In the genomic region with DNA sequence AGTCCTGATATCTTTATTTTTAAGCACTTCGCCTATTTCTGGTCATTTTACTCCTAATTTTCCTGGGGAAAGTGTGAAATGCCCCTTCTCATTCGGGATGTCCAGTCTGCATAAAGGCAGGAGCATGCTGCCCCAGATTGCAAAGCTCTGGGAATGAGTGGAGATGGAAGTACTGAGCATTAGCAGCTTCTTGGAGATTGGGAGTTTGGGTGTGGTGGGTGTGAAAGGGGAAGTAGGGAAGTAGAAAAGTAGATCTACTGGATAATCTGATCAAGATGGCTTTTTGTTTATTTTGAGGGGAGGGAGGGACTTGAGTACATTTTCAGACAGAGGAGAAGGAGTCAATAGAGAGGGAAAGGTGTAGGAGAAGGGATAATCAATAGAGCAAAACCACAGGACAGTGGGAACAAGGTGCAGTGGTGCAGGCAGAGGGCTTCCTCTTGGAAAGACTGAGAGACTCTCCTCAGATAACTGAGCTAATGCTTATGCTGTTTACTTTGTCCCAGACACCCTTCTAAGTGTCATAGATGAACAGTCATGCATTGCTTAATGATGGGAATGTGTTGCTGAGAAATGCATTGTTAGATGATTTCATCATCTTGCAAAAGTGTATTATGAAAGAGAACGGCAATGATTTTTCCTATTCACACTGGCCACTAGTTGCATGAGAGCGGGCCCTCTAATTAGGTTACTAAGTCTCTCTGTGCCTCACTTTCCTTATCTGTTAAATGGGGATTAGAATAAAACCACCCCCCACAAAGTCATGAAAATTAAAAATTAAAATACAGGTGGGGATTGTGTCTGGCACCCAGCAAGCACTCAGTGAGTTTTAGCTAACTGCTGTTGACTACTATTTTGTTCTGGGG, we compare ENCODE assay signal across 11 cellular contexts. TPM values are rescaled to one million over a fixed set of nuclear protein-coding genes. Genes with fewer than 3 reads are reported as not detected.
DNase-seq lines count a peak whose midpoint lies in the region; ATAC-seq and TF ChIP-seq lines count a peak whose summit lies in the region.
"Had no signal": no experiment of that assay in that cellular context is flagged by ENCODE, and none has a peak within 500 bp of the region (broad histone marks: within the 10 kb centered on the region; RNA-seq: fewer than 3 reads in every experiment).

No MANE protein-coding gene starts in this region.

- H3K27me3 Mint-ChIP-seq in activated CD8-positive, alpha-beta T cell treated with anti-CD3 and anti-CD28 coated beads, Interleukin-2, amount 10 ng/mL, durations not matched to agents 7 days and 5 days (ENCODE audit: low read depth) = no peaks in the 10 kb centered on the region
- H3K27me3 Mint-ChIP-seq: effector memory CD8-positive, alpha-beta T cell had no signal

- peaks cover 3% of the 10 kb centered on the region for H3K36me3 Mint-ChIP-seq in activated CD8-positive, alpha-beta T cell treated with anti-CD3 and anti-CD28 coated beads, Interleukin-2, amount 10 ng/mL, durations not matched to agents 7 days and 5 days (ENCODE audit: low read depth)

- CTCF ChIA-PET in activated CD8-positive, alpha-beta T cell treated with anti-CD3 and anti-CD28 coated beads, Interleukin-2, amount 10 ng/mL, durations not matched to agents 7 days and 5 days (lab: Charles Lee) = no interaction called here

- no peaks in the 10 kb centered on the region for H3K9me3 ChIP-seq in muscle layer of duodenum (ENCODE audit: control insufficient read depth in 1 of 2, low read length in 2 of 2)
- H3K9me3 ChIP-seq in effector memory CD4-positive, alpha-beta T cell (ENCODE audit: control insufficient read depth, low read length) = no peaks in the 10 kb centered on the region

- no peaks in the 10 kb centered on the region for H3K36me3 ChIP-seq in muscle layer of duodenum (ENCODE audit: control insufficient read depth in 1 of 2, insufficient read depth in 2 of 2, low read length in 2 of 2)
- no peaks in the 10 kb centered on the region for H3K36me3 ChIP-seq in effector memory CD4-positive, alpha-beta T cell (ENCODE audit: control insufficient read depth, insufficient read depth, low read length)

- ATAC-seq in activated CD8-positive, alpha-beta T cell treated with anti-CD3 and anti-CD28 coated beads, Interleukin-2, amount 10 ng/mL, durations not matched to agents 7 days and 5 days = no peak
- ATAC-seq: effector memory CD8-positive, alpha-beta T cell had no signal

- H3K27ac Mint-ChIP-seq in activated CD8-positive, alpha-beta T cell treated with anti-CD3 and anti-CD28 coated beads, Interleukin-2, amount 10 ng/mL, durations not matched to agents 7 days and 5 days = no peak overlapping the region

- TF ChIP-seq CTCF in AG09319 (IDR thresholded peaks at IDR 0.05; ENCODE audit: low read depth, low read length) = no peak

- POLR2A ChIA-PET in activated CD8-positive, alpha-beta T cell treated with anti-CD3 and anti-CD28 coated beads, Interleukin-2, amount 10 ng/mL, durations not matched to agents 7 days and 5 days (lab: Charles Lee) = no interaction called here

- no peaks in the 10 kb centered on the region for H3K9me3 Mint-ChIP-seq in activated CD8-positive, alpha-beta T cell treated with anti-CD3 and anti-CD28 coated beads, Interleukin-2, amount 10 ng/mL, durations not matched to agents 7 days and 5 days (ENCODE audit: insufficient read depth)
- H3K9me3 Mint-ChIP-seq: effector memory CD8-positive, alpha-beta T cell had no signal

- H3K4me1 ChIP-seq in muscle layer of duodenum (ENCODE audit: control insufficient read depth in 1 of 2, insufficient read depth in 2 of 2, low read length in 2 of 2) = peaks cover 3 to 4% of the 10 kb centered on the region in 2 donors
- H3K4me1 ChIP-seq in effector memory CD4-positive, alpha-beta T cell (ENCODE audit: control insufficient read depth, insufficient read depth, low read length, poor library complexity, severe bottlenecking) = no peaks in the 10 kb centered on the region

- no peak overlapping the region for H3K4me3 ChIP-seq in muscle layer of duodenum (ENCODE audit: low read depth in 1 of 2, low read length in 2 of 2)
- H3K4me3 ChIP-seq in effector memory CD4-positive, alpha-beta T cell (ENCODE audit: insufficient read depth, low read depth, low read length, poor library complexity, severe bottlenecking) = no peak overlapping the region

- H3K27ac ChIP-seq in muscle layer of duodenum (ENCODE audit: low read length) = peak overlapping the region; percentile 32
- H3K27ac ChIP-seq in effector memory CD4-positive, alpha-beta T cell (ENCODE audit: insufficient read depth, low read length, poor library complexity, severe bottlenecking) = no peak overlapping the region

- DNase-seq in AG09319 (ENCODE audit: extremely low read depth, low read depth) (peak; percentile 70), MV-4-11 (lab: John Stamatoyannopoulos, UW) (peak; percentile 67), dedifferentiated amniotic fluid mesenchymal stem cell (ENCODE audit: extremely low spot score) (peak; percentile 89), C1 segment of cervical spinal cord (lab: John Stamatoyannopoulos, UW) (no peak), activated T-cell treated with anti-CD3 and anti-CD28 coated beads for 4 hours (no peak)
- DNase-seq in effector memory CD4-positive, alpha-beta T cell = no peak
- no peak for DNase-seq in activated CD8-positive, alpha-beta T cell treated with anti-CD3 and anti-CD28 coated beads, Interleukin-2, amount 10 ng/mL, durations not matched to agents 7 days and 5 days
- DNase-seq: activated CD4-positive, alpha-beta T cell treated with anti-CD3 and anti-CD28 coated beads for 4 hours; effector memory CD8-positive, alpha-beta T cell; NCI-H1092 treated with DMSO at 0.1 percent for 48 hours had no signal

- H3K4me1 Mint-ChIP-seq in activated CD8-positive, alpha-beta T cell treated with anti-CD3 and anti-CD28 coated beads, Interleukin-2, amount 10 ng/mL, durations not matched to agents 7 days and 5 days (ENCODE audit: low read depth) = peaks cover 9% of the 10 kb centered on the region

- H3K4me3 Mint-ChIP-seq in activated CD8-positive, alpha-beta T cell treated with anti-CD3 and anti-CD28 coated beads, Interleukin-2, amount 10 ng/mL, durations not matched to agents 7 days and 5 days = no peak overlapping the region
- H3K4me3 Mint-ChIP-seq: effector memory CD8-positive, alpha-beta T cell had no signal

- no peaks in the 10 kb centered on the region for H3K27me3 ChIP-seq in muscle layer of duodenum (ENCODE audit: low read depth, low read length)
- no peaks in the 10 kb centered on the region for H3K27me3 ChIP-seq in effector memory CD4-positive, alpha-beta T cell (replicated peaks; ENCODE audit: control insufficient read depth, insufficient read depth, low read length, poor library complexity, severe bottlenecking)

RNA-seq across cellular contexts. Expression of gene PHLDB2, which starts 45.5 kb away (rescaled TPM):
- 1 to 10 TPM; 2.5 to 4.1 TPM for total RNA-seq in activated CD8-positive, alpha-beta T cell treated with anti-CD3 and anti-CD28 coated beads, Interleukin-2, amount 10 ng/mL, durations not matched to agents 7 days and 5 days

Comparison
In these comparisons a context has a peak if more than half of its experiments do, and no peak if none do; other contexts are left out.
1. DNase-seq: peak in AG09319 (single experiment), MV-4-11 (single experiment) and dedifferentiated amniotic fluid mesenchymal stem cell (single experiment); none in effector memory CD4-positive, alpha-beta T cell (0 of 3), C1 segment of cervical spinal cord (0 of 14), activated CD8-positive, alpha-beta T cell treated with anti-CD3 and anti-CD28 coated beads, Interleukin-2, amount 10 ng/mL, durations not matched to agents 7 days and 5 days (single experiment) and activated T-cell treated with anti-CD3 and anti-CD28 coated beads for 4 hours (single experiment).